ENCODE assay signal across 1 cellular context in the genomic region with DNA sequence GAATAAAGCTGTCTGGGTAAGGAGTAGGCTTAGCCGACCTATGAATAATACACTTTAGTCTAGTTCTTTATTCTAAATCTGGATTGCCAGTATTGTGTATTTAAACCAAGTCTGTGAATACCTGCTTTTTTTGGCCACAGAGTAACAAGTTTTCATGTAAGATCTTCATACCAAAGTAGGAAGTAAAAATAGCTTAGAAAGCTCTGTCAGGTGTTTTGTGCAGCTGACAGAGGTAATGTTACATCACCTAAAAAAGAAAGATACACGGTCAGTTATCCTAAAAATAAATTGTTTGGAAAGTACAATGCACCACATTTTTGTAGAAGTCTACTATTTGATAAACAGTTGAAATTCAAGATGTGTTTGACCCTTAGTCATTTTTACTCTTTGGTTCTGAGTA.
TF ChIP-seq lines count a peak whose summit lies in the region.

No MANE protein-coding gene starts in this region.

TF ChIP-seq in SK-N-SH, 30 proteins besides CTCF, POLR2A, EP300 and RAD21 (continued from another document):
- no peak for TF ChIP-seq REST (IDR thresholded peaks at IDR 0.05; ENCODE audit: low read depth, low read length)
- no peak for TF ChIP-seq CHD2 (IDR thresholded peaks at IDR 0.05; ENCODE audit: low read length, partially characterized antibody)
- no peak for TF ChIP-seq EZH2phosphoT487 (IDR thresholded peaks at IDR 0.05; ENCODE audit: borderline replicate concordance, low read depth)
- no peak for TF ChIP-seq GABPA (IDR thresholded peaks at IDR 0.05; ENCODE audit: low read depth)
- no peak for TF ChIP-seq RFX5 (IDR thresholded peaks at IDR 0.05; ENCODE audit: low read length)
- no peak for TF ChIP-seq JUND (IDR thresholded peaks at IDR 0.05)
- no peak for TF ChIP-seq USF1 (IDR thresholded peaks at IDR 0.05; ENCODE audit: borderline replicate concordance, low read depth)
- no peak for TF ChIP-seq TEAD4 (IDR thresholded peaks at IDR 0.05; ENCODE audit: borderline replicate concordance, insufficient read depth)
- no peak for TF ChIP-seq MEF2A (IDR thresholded peaks at IDR 0.05; ENCODE audit: borderline replicate concordance, low read depth)
- no peak for TF ChIP-seq RXRA (IDR thresholded peaks at IDR 0.05; ENCODE audit: borderline replicate concordance, low read depth)
- no peak for TF ChIP-seq YY1 (IDR thresholded peaks at IDR 0.05; ENCODE audit: low read depth)
- TF ChIP-seq POLR2AphosphoS5 (IDR thresholded peaks at IDR 0.05; ENCODE audit: low read depth, low read length) = no peak
- TF ChIP-seq FOXJ3 (CRISPR knock-in tag; IDR thresholded peaks at IDR 0.05) = no peak
